Comparison of ENCODE assay signal across 33 cellular contexts in genomic region chr1:186446138-186446537, GRCh38. TPM values are rescaled to one million over a fixed set of nuclear protein-coding genes. Genes with fewer than 3 reads are reported as not detected.
DNase-seq lines count a peak whose midpoint lies in the region; ATAC-seq, FAIRE-seq and TF ChIP-seq lines count a peak whose summit lies in the region.
"Had no signal": no experiment of that assay in that cellular context is flagged by ENCODE, and none has a peak within 500 bp of the region (broad histone marks: within the 10 kb centered on the region; RNA-seq: fewer than 3 reads in every experiment).

No MANE protein-coding gene starts in this region.

- no peak overlapping the region for H2AK5ac ChIP-seq in trophoblast cell (ENCODE audit: low read length)

- no peak overlapping the region for H2BK12ac ChIP-seq in trophoblast cell (ENCODE audit: low read length)

- no peaks in the 10 kb centered on the region for H3K79me1 ChIP-seq in trophoblast cell (ENCODE audit: low read length)

- H3K9ac ChIP-seq in HepG2 (ENCODE audit: insufficient read depth, low read depth, low read length) = no peak overlapping the region
- H3K9ac ChIP-seq in K562 (ENCODE audit: insufficient read depth in 1 of 2, low read depth in 2 of 2, low read length in 2 of 2) = no peak overlapping the region
- H3K9ac ChIP-seq in trophoblast cell (ENCODE audit: low read length) = no peak overlapping the region
- H3K9ac ChIP-seq: BLaER1 had no signal

- POLR2A ChIA-PET in HepG2 (lab: Yijun Ruan, JAX) (no interaction called here), K562 (lab: Yijun Ruan, JAX) (interaction anchor here (0.6 kb wide), 1 partner anchor 31 kb away, joined by 3 read pairs; no protein-coding TSS in a partner anchor)

- H3K79me2 ChIP-seq in HepG2 (ENCODE audit: insufficient read depth, low read length) (no peaks in the 10 kb centered on the region), K562 (ENCODE audit: control insufficient read depth, insufficient read depth, low read length) (no peaks in the 10 kb centered on the region), trophoblast cell (ENCODE audit: control insufficient read depth, insufficient read depth, low read length, poor library complexity) (no peaks in the 10 kb centered on the region)

- ATAC-seq in HepG2 (no peak), right lobe of liver (no peak), K562 (no peak), GM19395 (IDR thresholded peaks at IDR 0.05; ENCODE audit: unreplicated experiment) (no peak), left colon (no peak)
- ATAC-seq: GM12878 had no signal

- H3K23ac ChIP-seq in trophoblast cell (ENCODE audit: low read length) = no peak overlapping the region

- H2BK5ac ChIP-seq in trophoblast cell (ENCODE audit: low read depth, low read length, poor library complexity) = no peak overlapping the region

- H3K14ac ChIP-seq in trophoblast cell (ENCODE audit: low read length) = no peak overlapping the region

- H4K8ac ChIP-seq in trophoblast cell (ENCODE audit: low read depth, low read length) = no peak overlapping the region

- H3K18ac ChIP-seq in trophoblast cell (ENCODE audit: low read length) = no peak overlapping the region

- H3K4me3 ChIP-seq in HepG2 (replicated peaks in 1 of 3; ENCODE audit: insufficient read depth in 1 of 3, low read depth in 2 of 3, low read length in 3 of 3) = no peak overlapping the region
- no peak overlapping the region for H3K4me3 ChIP-seq in right lobe of liver
- no peak overlapping the region for H3K4me3 ChIP-seq in K562
- H3K4me3 ChIP-seq in epithelial cell of esophagus (ENCODE audit: low read length) = no peak overlapping the region
- H3K4me3 ChIP-seq in trophoblast cell (ENCODE audit: low read depth, low read length) = no peak overlapping the region
- H3K4me3 ChIP-seq: BLaER1, GM12878 had no signal

- in situ Hi-C loops in HepG2 (cut with HindIII; ENCODE audit: extremely low pct_ligation_motif_present, low pct_unique_long_range_greater_than_20kb) (no loop called here), K562 (cut with MboI) (no loop called here)

- H3K36me3 ChIP-seq in HepG2 (replicated peaks in 1 of 2; ENCODE audit: control insufficient read depth in 1 of 2, insufficient read depth in 2 of 2, low read length in 2 of 2) (no peaks in the 10 kb centered on the region), right lobe of liver (no peaks in the 10 kb centered on the region), K562 (ENCODE audit: control insufficient read depth, insufficient read depth, low read length) (no peaks in the 10 kb centered on the region), trophoblast cell (ENCODE audit: control insufficient read depth in 1 of 2, insufficient read depth in 2 of 2, low read length in 2 of 2) (no peaks in the 10 kb centered on the region)
- H3K36me3 ChIP-seq: BE2C, BLaER1 had no signal

- FAIRE-seq in HepG2 (lab: Jason Lieb, UNC) (no peak), K562 (lab: Jason Lieb, UNC) (no peak)
- FAIRE-seq: GM12878, GM12892, GM18507 had no signal

- H3K27ac ChIP-seq in HepG2 (ENCODE audit: extremely low read length, insufficient read depth, low read length) (no peak overlapping the region), right lobe of liver (no peak overlapping the region), K562 (ENCODE audit: extremely low read depth, low read depth, low read length) (no peak overlapping the region), trophoblast cell (ENCODE audit: low read depth, low read length) (no peak overlapping the region)
- H3K27ac ChIP-seq: 22Rv1, BLaER1 had no signal

- no peaks in the 10 kb centered on the region for H3K9me1 ChIP-seq in K562 (ENCODE audit: control insufficient read depth, insufficient read depth, low read length)

- no peak for TF ChIP-seq POLR2A in HepG2 (IDR thresholded peaks at IDR 0.05; ENCODE audit: insufficient read depth in 1 of 2, low read depth in 2 of 2, low read length in 2 of 2)
- TF ChIP-seq POLR2A in right lobe of liver (IDR thresholded peaks at IDR 0.05) = no peak
- no peak for TF ChIP-seq POLR2A in K562 (conservative IDR thresholded peaks at IDR 0.05)

- no peaks in the 10 kb centered on the region for H3K9me3 ChIP-seq in HepG2 (ENCODE audit: low read length)
- no peaks in the 10 kb centered on the region for H3K9me3 ChIP-seq in right lobe of liver
- H3K9me3 ChIP-seq in K562 (replicated peaks; ENCODE audit: control insufficient read depth, insufficient read depth, low read depth, low read length) = no peaks in the 10 kb centered on the region
- H3K9me3 ChIP-seq in trophoblast cell (ENCODE audit: insufficient read depth, low read depth, low read length) = no peaks in the 10 kb centered on the region
- H3K9me3 ChIP-seq: BE2C, BLaER1 had no signal

- H3K27me3 ChIP-seq in HepG2 (ENCODE audit: control insufficient read depth in 1 of 2, insufficient read depth in 2 of 2, low read length in 2 of 2) = no peaks in the 10 kb centered on the region
- no peaks in the 10 kb centered on the region for H3K27me3 ChIP-seq in right lobe of liver
- H3K27me3 ChIP-seq in K562 (ENCODE audit: control insufficient read depth in 2 of 2, insufficient read depth in 2 of 2, low read length in 2 of 2) = no peaks in the 10 kb centered on the region
- H3K27me3 ChIP-seq in trophoblast cell (ENCODE audit: insufficient read depth, low read length) = no peaks in the 10 kb centered on the region
- H3K27me3 ChIP-seq: BE2C, BLaER1 had no signal

- no peak overlapping the region for H2BK120ac ChIP-seq in trophoblast cell (ENCODE audit: insufficient read depth, low read length, poor library complexity)

- H4K91ac ChIP-seq in trophoblast cell (ENCODE audit: low read depth, low read length) = no peak overlapping the region

- no peaks in the 10 kb centered on the region for H4K20me1 ChIP-seq in HepG2 (ENCODE audit: insufficient read depth, low read length)
- no peaks in the 10 kb centered on the region for H4K20me1 ChIP-seq in K562 (replicated peaks; ENCODE audit: control insufficient read depth, insufficient read depth, low read length)
- H4K20me1 ChIP-seq: BLaER1 had no signal

- no peak overlapping the region for H3K4ac ChIP-seq in trophoblast cell (ENCODE audit: low read depth, low read length)

- H2AFZ ChIP-seq in HepG2 (ENCODE audit: low read length) = no peak overlapping the region
- H2AFZ ChIP-seq in K562 (ENCODE audit: low read depth, low read length) = no peak overlapping the region
- no peak overlapping the region for H2AFZ ChIP-seq in trophoblast cell (ENCODE audit: insufficient read depth, low read length, poor library complexity)

- no peaks in the 10 kb centered on the region for H3K4me1 ChIP-seq in HepG2 (ENCODE audit: insufficient read depth, low read length)
- H3K4me1 ChIP-seq in right lobe of liver = no peaks in the 10 kb centered on the region
- H3K4me1 ChIP-seq in K562 (replicated peaks in 1 of 2; ENCODE audit: control insufficient read depth in 2 of 2, insufficient read depth in 2 of 2, low read length in 2 of 2) = no peaks in the 10 kb centered on the region
- H3K4me1 ChIP-seq in trophoblast cell (ENCODE audit: control insufficient read depth in 1 of 2, insufficient read depth in 2 of 2, low read length in 2 of 2) = no peaks in the 10 kb centered on the region
- H3K4me1 ChIP-seq: BE2C, BLaER1 had no signal

- intact Hi-C loops in HepG2 (cut with micrococcal nuclease; ENCODE audit: unreplicated experiment) (no loop called here), right lobe of liver (cut with DNase I) (no loop called here), K562 (cut with micrococcal nuclease) (no loop called here), left colon (cut with DNase I, micrococcal nuclease) (no loop called here)

- BruUV-seq in HepG2 (replicated peaks; lab: Mats Ljungman, UMichigan) = no TSS peak
- no TSS peak for BruUV-seq in K562 (replicated peaks; lab: Mats Ljungman, UMichigan)

- TF ChIP-seq RAD21 in HepG2 (CRISPR knock-in tag; IDR thresholded peaks at IDR 0.05) (no peak), K562 (CRISPR knock-in tag; conservative IDR thresholded peaks at IDR 0.05 in 1 of 2, IDR thresholded peaks at IDR 0.05 in 1 of 2) (no peak)

- TF ChIP-seq CTCF in HepG2 (CRISPR knock-in tag; IDR thresholded peaks at IDR 0.05) (no peak), right lobe of liver (IDR thresholded peaks at IDR 0.05) (no peak), K562 (IDR thresholded peaks at IDR 0.05 in 2 of 3, conservative IDR thresholded peaks at IDR 0.05 in 1 of 3; ENCODE audit: insufficient read depth in 2 of 3, low read depth in 1 of 3, low read length in 3 of 3) (no peak), epithelial cell of esophagus (IDR thresholded peaks at IDR 0.05; ENCODE audit: insufficient read depth, low read depth, low read length, missing control alignments) (no peak)

- no peak overlapping the region for H3K4me2 ChIP-seq in HepG2 (ENCODE audit: low read depth, low read length)
- no peak overlapping the region for H3K4me2 ChIP-seq in K562 (ENCODE audit: insufficient read depth, low read length)
- H3K4me2 ChIP-seq in trophoblast cell (ENCODE audit: low read length) = no peak overlapping the region
- H3K4me2 ChIP-seq: BLaER1 had no signal

- DNase-seq in HepG2 (ENCODE audit: low spot score) (no peak), right lobe of liver (no peak), K562 (ENCODE audit: extremely low read depth in 1 of 4, low spot score in 3 of 4) (no peak), epithelial cell of esophagus (ENCODE audit: low read depth) (peak; percentile 33), trophoblast cell (peak; percentile 20 to 87), left colon (no peak)
- no peak for DNase-seq in effector CD4-positive, alpha-beta T cell
- DNase-seq: ACHN; BE2C; C1 segment of cervical spinal cord; CD4-positive, alpha-beta memory T cell; CD4-positive, CD25-positive, alpha-beta regulatory T cell; CD8-positive, alpha-beta memory T cell; COR-L47; DMS 273 treated with DMSO at 0.1 percent for 48 hours; DMS153; DMS53; DMS79; DND-41; EL; GDM1 had no signal

- H4K12ac ChIP-seq in trophoblast cell (ENCODE audit: low read depth, low read length) = no peak overlapping the region

- TF ChIP-seq EP300 in HepG2 (IDR thresholded peaks at IDR 0.05; ENCODE audit: low read depth in 2 of 2, low read length in 2 of 2) (no peak), HepG2 (CRISPR knock-in tag; IDR thresholded peaks at IDR 0.05; ENCODE audit: borderline replicate concordance) (no peak), K562 (IDR thresholded peaks at IDR 0.05; ENCODE audit: low read length) (no peak)

- CTCF ChIA-PET in HepG2 (lab: Yijun Ruan, JAX; ENCODE audit: low intra/inter-chr PET ratio, low total read pairs) (no interaction called here), K562 (lab: Yijun Ruan, JAX; ENCODE audit: low intra/inter-chr PET ratio) (no interaction called here)

- WGBS in HepG2 (ENCODE audit: low lambda C conversion rate) = 17% methylated on average over 4 of the region's 4 CpGs
- WGBS in right lobe of liver (ENCODE audit: insufficient coverage, low coverage, low lambda C conversion rate, missing lambda C conversion rate) = 84% methylated on average over 4 of the region's 4 CpGs
- 1% methylated on average over 4 of the region's 4 CpGs for WGBS in K562 (ENCODE audit: insufficient coverage, low coverage, missing lambda C conversion rate)
- no CpG with 5 or more reads among the region's 4 CpGs for WGBS in trophoblast cell (ENCODE audit: extremely low coverage, insufficient coverage, insufficient read length)

RNA-seq across cellular contexts. Expression of gene PDC, which starts 14.8 kb away (rescaled TPM):
- total RNA-seq in HepG2 (2016; rRNA removed; fragmentation: Illumina TruSeq; extraction: Trizol) = not detected in 2 replicates
- not detected in 2 replicates for total RNA-seq in HepG2 (2016; cell fraction: cytosol; rRNA removed; fragmentation: Illumina TruSeq; extraction: Trizol; ENCODE audit: low read depth)
- not detected in 2 replicates for total RNA-seq in HepG2 (2016; cell fraction: insoluble cytoplasmic fraction; rRNA removed; fragmentation: Illumina TruSeq; extraction: Trizol)
- total RNA-seq in HepG2 (2016; cell fraction: membrane; rRNA removed; fragmentation: Illumina TruSeq; extraction: Trizol) = not detected in 2 replicates
- not detected in 2 replicates for total RNA-seq in HepG2 (2016; cell fraction: nucleus; rRNA removed; fragmentation: Illumina TruSeq; extraction: Trizol)
- not detected in 2 replicates for polyA plus RNA-seq in HepG2 (2011; rRNA removed)
- polyA plus RNA-seq in HepG2 (2011; cell fraction: cytosol; rRNA removed) = not detected in 2 replicates
- not detected in 2 replicates for polyA plus RNA-seq in HepG2 (2011; cell fraction: nucleus; rRNA removed)
- polyA plus RNA-seq in HepG2 (2012) = not detected in 2 replicates
- polyA plus RNA-seq in HepG2 (2016; cell fraction: cytosol; fragmentation: Illumina TruSeq; extraction: Trizol; ENCODE audit: low read depth) = not detected in 2 replicates
- not detected in 2 replicates for polyA plus RNA-seq in HepG2 (2016; cell fraction: insoluble cytoplasmic fraction; fragmentation: Illumina TruSeq; extraction: Trizol; ENCODE audit: low read depth)
- polyA plus RNA-seq in HepG2 (2016; cell fraction: membrane; fragmentation: Illumina TruSeq; extraction: Trizol; ENCODE audit: low read depth) = not detected in 2 replicates
- polyA plus RNA-seq in HepG2 (2016; cell fraction: nucleus; fragmentation: Illumina TruSeq; extraction: Trizol; ENCODE audit: insufficient read depth, low read depth) = not detected in 2 replicates
- polyA minus RNA-seq in HepG2 (2011; rRNA and poly(A)+ RNA removed; ENCODE audit: low replicate concordance) = not detected in 2 replicates
- not detected in 2 replicates for polyA minus RNA-seq in HepG2 (2011; cell fraction: cytosol; rRNA and poly(A)+ RNA removed)
- polyA minus RNA-seq in HepG2 (2011; cell fraction: nucleus; rRNA and poly(A)+ RNA removed) = not detected in 2 replicates
- total RNA-seq in right lobe of liver = not detected
- not detected in 2 replicates for total RNA-seq in K562 (2011; cell fraction: chromatin; rRNA removed; ENCODE audit: low replicate concordance)
- not detected in 2 replicates for total RNA-seq in K562 (2011; cell fraction: nucleolus; rRNA removed)
- total RNA-seq in K562 (2011; cell fraction: nucleoplasm; rRNA removed) = not detected in 2 replicates
- not detected in 2 replicates for total RNA-seq in K562 (2014; rRNA removed)
- not detected in 2 replicates for total RNA-seq in K562 (2014; rRNA removed; fragmentation: Illumina TruSeq; extraction: Trizol)
- total RNA-seq in K562 (2015; rRNA removed; fragmentation: Illumina TruSeq; extraction: Trizol) = not detected in 2 replicates
- total RNA-seq in K562 (2021) = not detected in 2 replicates
- polyA plus RNA-seq in K562 (2011; rRNA removed) = not detected in 2 replicates
- polyA plus RNA-seq in K562 (2011; cell fraction: cytosol; rRNA removed) = not detected in 2 replicates
- not detected in 2 replicates for polyA plus RNA-seq in K562 (2011; cell fraction: nucleus; rRNA removed)
- polyA plus RNA-seq in K562 (2012) = not detected in 2 replicates
- polyA plus RNA-seq in K562 (2014; fragmentation: Illumina TruSeq; extraction: Trizol) = not detected in 2 replicates
- polyA plus RNA-seq in K562 (2014; fragmentation: Nextera tagmentation; extraction: Ambion mirVana) = not detected
- not detected in 2 replicates for polyA plus RNA-seq in K562 (2014; rRNA removed)
- polyA minus RNA-seq in K562 (2011; rRNA and poly(A)+ RNA removed) = not detected in 2 replicates
- polyA minus RNA-seq in K562 (2011; cell fraction: cytosol; rRNA and poly(A)+ RNA removed) = not detected in 2 replicates
- not detected in 2 replicates for polyA minus RNA-seq in K562 (2011; cell fraction: nucleus; rRNA and poly(A)+ RNA removed)
- not detected in 2 replicates for polyA plus RNA-seq in trophoblast cell (2013)
- total RNA-seq in left colon = not detected
- total RNA-seq: A172; A673; CD4-positive, alpha-beta memory T cell; CD4-positive, CD25-positive, alpha-beta regulatory T cell; CD8-positive, alpha-beta memory T cell; Daoy; G401; GM12878 had no signal
- polyA plus RNA-seq: AG04450; CD14-positive monocyte; CD4-positive, alpha-beta memory T cell; CD4-positive, CD25-positive, alpha-beta regulatory T cell; CD8-positive, alpha-beta memory T cell had no signal

Comparison
In these comparisons a context has a peak if more than half of its experiments do, and no peak if none do; other contexts are left out.
1. DNase-seq: peak in epithelial cell of esophagus (single experiment) and trophoblast cell (2 of 2); none in HepG2 (single experiment), right lobe of liver (0 of 3), K562 (0 of 4), effector CD4-positive, alpha-beta T cell (single experiment) and left colon (0 of 2).
2. Of the 241 proteins assayed by ChIP-seq in both HepG2 and K562: peak only in HepG2: none; only in K562: MAFG; in both: MAFF; in neither: 238; mixed calls (peak in some experiments, not most) for 1.